Comparison of ENCODE assay signal across 1 cellular context in genomic region chrX:6363193-6363592, GRCh38.
TF ChIP-seq lines count a peak whose summit lies in the region.

No MANE protein-coding gene starts in this region.

TF ChIP-seq in liver, 16 proteins besides CTCF, POLR2A, EP300 and RAD21 (continued from another document):
- TF ChIP-seq EGR1 (IDR thresholded peaks at IDR 0.05; ENCODE audit: low read depth in 2 of 2) = no peak
